Comparison of ENCODE assay signal across 21 cellular contexts in genomic region chr4:108159845-108160244, GRCh38. TPM values are rescaled to one million over a fixed set of nuclear protein-coding genes. Genes with fewer than 3 reads are reported as not detected.
DNase-seq lines count a peak whose midpoint lies in the region; ATAC-seq and TF ChIP-seq lines count a peak whose summit lies in the region.
"Had no signal": no experiment of that assay in that cellular context is flagged by ENCODE, and none has a peak within 500 bp of the region (broad histone marks: within the 10 kb centered on the region; RNA-seq: fewer than 3 reads in every experiment).

No MANE protein-coding gene starts in this region.

- H3K9me3 Mint-ChIP-seq in activated T-cell treated with anti-CD3 and anti-CD28 coated beads, Interleukin-2, amount 50 U/mL, for 4 hours: no peaks in the 10 kb centered on the region
- H3K9me3 Mint-ChIP-seq in activated CD4-positive, alpha-beta memory T cell treated with anti-CD3 and anti-CD28 coated beads, Interleukin-2, amount 10 ng/mL, durations not matched to agents 7 days and 5 days: no peaks in the 10 kb centered on the region
- H3K9me3 Mint-ChIP-seq in naive thymus-derived CD4-positive, alpha-beta T cell: no peaks in the 10 kb centered on the region
- H3K9me3 Mint-ChIP-seq: brain had no signal

- DNase-seq in activated T-cell treated with anti-CD3 and anti-CD28 coated beads, Interleukin-2, amount 50 U/mL, for 4 hours: no peak
- no peak for DNase-seq in activated T-cell treated with anti-CD3 and anti-CD28 coated beads, Interleukin-2, amount 50 U/mL, for 48 hours
- DNase-seq in activated CD4-positive, alpha-beta memory T cell treated with anti-CD3 and anti-CD28 coated beads, Interleukin-2, amount 10 ng/mL, durations not matched to agents 7 days and 5 days: no peak
- DNase-seq in naive thymus-derived CD4-positive, alpha-beta T cell: peak in 4 of 9 donors; percentile 32 to 61 (median 52)
- no peak for DNase-seq in globus pallidus (ENCODE audit: low spot score)
- no peak for DNase-seq in activated gamma-delta T cell treated with Interleukin-2 at 50 U/mL for 16 hours
- DNase-seq in lower lobe of right lung: no peak
- DNase-seq: activated CD8-positive, alpha-beta memory T cell treated with anti-CD3 and anti-CD28 coated beads for 24 hours; islet precursor cell; KG1; NCI-H510A treated with DMSO at 0.1 percent for 48 hours; occipital lobe; retina; spleen; testis had no signal

- H3K4me1 Mint-ChIP-seq in activated T-cell treated with anti-CD3 and anti-CD28 coated beads, Interleukin-2, amount 50 U/mL, for 4 hours (ENCODE audit: low read depth): peaks cover 77% of the 10 kb centered on the region
- H3K4me1 Mint-ChIP-seq in activated CD4-positive, alpha-beta memory T cell treated with anti-CD3 and anti-CD28 coated beads, Interleukin-2, amount 10 ng/mL, durations not matched to agents 7 days and 5 days: peaks cover 75% of the 10 kb centered on the region
- H3K4me1 Mint-ChIP-seq in naive thymus-derived CD4-positive, alpha-beta T cell: peaks cover 13 to 77% (median 54%) of the 10 kb centered on the region in 7 donors

- peaks cover 6 to 32% (median 26%) of the 10 kb centered on the region in 3 experiments for H3K36me3 ChIP-seq in naive thymus-derived CD4-positive, alpha-beta T cell (ENCODE audit: control insufficient read depth in 2 of 3, insufficient read depth in 3 of 3, low read length in 3 of 3)
- no peaks in the 10 kb centered on the region for H3K36me3 ChIP-seq in lower lobe of right lung
- H3K36me3 ChIP-seq: spleen had no signal

- peak overlapping the region; percentile 52 for H3K27ac Mint-ChIP-seq in activated CD4-positive, alpha-beta memory T cell treated with anti-CD3 and anti-CD28 coated beads, Interleukin-2, amount 10 ng/mL, durations not matched to agents 7 days and 5 days
- peak overlapping the region; percentile 72 to 97 (median 92) for H3K27ac Mint-ChIP-seq in naive thymus-derived CD4-positive, alpha-beta T cell
- H3K27ac Mint-ChIP-seq: brain had no signal

- H3K4me3 Mint-ChIP-seq in activated T-cell treated with anti-CD3 and anti-CD28 coated beads, Interleukin-2, amount 50 U/mL, for 4 hours: peak overlapping the region; percentile 78
- H3K4me3 Mint-ChIP-seq in activated CD4-positive, alpha-beta memory T cell treated with anti-CD3 and anti-CD28 coated beads, Interleukin-2, amount 10 ng/mL, durations not matched to agents 7 days and 5 days: no peak overlapping the region
- peak overlapping the region; percentile 83 to 100 (median 97) for H3K4me3 Mint-ChIP-seq in naive thymus-derived CD4-positive, alpha-beta T cell

- H3K27me3 Mint-ChIP-seq in activated T-cell treated with anti-CD3 and anti-CD28 coated beads, Interleukin-2, amount 50 U/mL, for 4 hours (ENCODE audit: low read depth): peaks cover 3% of the 10 kb centered on the region
- H3K27me3 Mint-ChIP-seq in activated CD4-positive, alpha-beta memory T cell treated with anti-CD3 and anti-CD28 coated beads, Interleukin-2, amount 10 ng/mL, durations not matched to agents 7 days and 5 days: peaks cover 5% of the 10 kb centered on the region
- H3K27me3 Mint-ChIP-seq in naive thymus-derived CD4-positive, alpha-beta T cell: no peaks in the 10 kb centered on the region
- H3K27me3 Mint-ChIP-seq: brain had no signal

- H3K27me3 ChIP-seq in naive thymus-derived CD4-positive, alpha-beta T cell (ENCODE audit: control insufficient read depth in 2 of 2, insufficient read depth in 2 of 2, low read length in 2 of 2): no peaks in the 10 kb centered on the region
- H3K27me3 ChIP-seq in lower lobe of right lung (ENCODE audit: low read depth): peaks cover 16% of the 10 kb centered on the region
- H3K27me3 ChIP-seq: testis had no signal

- intact Hi-C loops in naive thymus-derived CD4-positive, alpha-beta T cell (cut with micrococcal nuclease): loop anchor here (2.0 to 5.0 kb wide), 3 partner anchors 13 to 352 kb away; no protein-coding TSS in a partner anchor
- intact Hi-C loops in lower lobe of right lung (cut with DNase I): no loop called here

- peak overlapping the region; percentile 87 for H3K27ac ChIP-seq in naive thymus-derived CD4-positive, alpha-beta T cell (ENCODE audit: low read depth, low read length)
- no peak overlapping the region for H3K27ac ChIP-seq in lower lobe of right lung
- H3K27ac ChIP-seq: C4-2B, coronary artery, hepatocyte, testis had no signal

- CTCF ChIA-PET in activated CD4-positive, alpha-beta memory T cell treated with anti-CD3 and anti-CD28 coated beads, Interleukin-2, amount 10 ng/mL, durations not matched to agents 7 days and 5 days (lab: Charles Lee): interaction anchor here (0.8 to 1.4 kb wide), 3 partner anchors 11 to 145 kb away, joined by 3 to 4 read pairs (median 3); no protein-coding TSS in a partner anchor
- CTCF ChIA-PET in naive thymus-derived CD4-positive, alpha-beta T cell (lab: Charles Lee): interaction anchor here (0.6 to 4.7 kb wide), 8 partner anchors 9 to 413 kb away, joined by 3 to 22 read pairs (median 4); partner anchors contain the start of gene LEF1

- H3K4me1 ChIP-seq in naive thymus-derived CD4-positive, alpha-beta T cell (ENCODE audit: control insufficient read depth in 2 of 2, insufficient read depth in 2 of 2, low read length in 2 of 2): peaks cover 40 to 41% of the 10 kb centered on the region in 2 donors
- no peaks in the 10 kb centered on the region for H3K4me1 ChIP-seq in lower lobe of right lung
- H3K4me1 ChIP-seq: testis had no signal

- H3K4me3 ChIP-seq in naive thymus-derived CD4-positive, alpha-beta T cell (ENCODE audit: low read length): peak overlapping the region; percentile 77
- H3K4me3 ChIP-seq in lower lobe of right lung: no peak overlapping the region
- H3K4me3 ChIP-seq: coronary artery, hepatocyte, lung, testis had no signal

- H3K36me3 Mint-ChIP-seq in activated T-cell treated with anti-CD3 and anti-CD28 coated beads, Interleukin-2, amount 50 U/mL, for 4 hours (ENCODE audit: insufficient read depth): peaks cover 34% of the 10 kb centered on the region
- H3K36me3 Mint-ChIP-seq in activated CD4-positive, alpha-beta memory T cell treated with anti-CD3 and anti-CD28 coated beads, Interleukin-2, amount 10 ng/mL, durations not matched to agents 7 days and 5 days (ENCODE audit: low read depth): peaks cover 45% of the 10 kb centered on the region
- H3K36me3 Mint-ChIP-seq in naive thymus-derived CD4-positive, alpha-beta T cell: peaks cover 14 to 84% (median 67%) of the 10 kb centered on the region in 5 donors

- peak in 1 of 2 donors; percentile 41 for ATAC-seq in activated T-cell treated with anti-CD3 and anti-CD28 coated beads, Interleukin-2, amount 50 U/mL, for 4 hours
- peak; percentile 51 for ATAC-seq in HG03432 (IDR thresholded peaks at IDR 0.05; ENCODE audit: unreplicated experiment)
- peak; percentile 69 for ATAC-seq in naive thymus-derived CD4-positive, alpha-beta T cell
- no peak for ATAC-seq in lower lobe of right lung

- H3K9me3 ChIP-seq in naive thymus-derived CD4-positive, alpha-beta T cell (ENCODE audit: control insufficient read depth in 2 of 3, low read length in 3 of 3): no peaks in the 10 kb centered on the region
- no peaks in the 10 kb centered on the region for H3K9me3 ChIP-seq in lower lobe of right lung
- H3K9me3 ChIP-seq: spleen, testis had no signal

- POLR2A ChIA-PET in activated CD4-positive, alpha-beta memory T cell treated with anti-CD3 and anti-CD28 coated beads, Interleukin-2, amount 10 ng/mL, durations not matched to agents 7 days and 5 days (lab: Charles Lee): interaction anchor here (0.7 to 6.1 kb wide), 6 partner anchors 9 to 110 kb away, joined by 3 to 21 read pairs (median 4); partner anchors contain the start of gene LEF1
- POLR2A ChIA-PET in naive thymus-derived CD4-positive, alpha-beta T cell (lab: Charles Lee): interaction anchor here (0.7 to 13.0 kb wide), 25 partner anchors 9 to 415 kb away, joined by 3 to 191 read pairs (median 5); partner anchors contain the start of gene LEF1

- no peak for TF ChIP-seq CTCF in lower lobe of right lung (IDR thresholded peaks at IDR 0.05)

RNA-seq across cellular contexts. Expression of gene LEF1, which starts 8.9 kb away (rescaled TPM):
- total RNA-seq in activated T-cell treated with anti-CD3 and anti-CD28 coated beads, Interleukin-2, amount 50 U/mL, for 4 hours: 100 to 1,000 TPM; 140 to 165 (median 148) TPM
- total RNA-seq in activated CD4-positive, alpha-beta memory T cell treated with anti-CD3 and anti-CD28 coated beads, Interleukin-2, amount 10 ng/mL, durations not matched to agents 7 days and 5 days: 10 to 100 TPM; 67.4 to 68.2 TPM
- total RNA-seq in naive thymus-derived CD4-positive, alpha-beta T cell: 100 to 1,000 TPM; 270 to 830 (median 674) TPM
- polyA plus RNA-seq in naive thymus-derived CD4-positive, alpha-beta T cell: 100 to 1,000 TPM; 637 to 928 TPM
- 4.3 TPM for total RNA-seq in lower lobe of right lung

Comparison
In these comparisons a context has a peak if more than half of its experiments do, and no peak if none do; other contexts are left out.
1. ATAC-seq: peak in HG03432 (single experiment) and naive thymus-derived CD4-positive, alpha-beta T cell (single experiment); none in lower lobe of right lung (0 of 2).
2. RNA of gene LEF1, which starts 8.9 kb away (total RNA-seq): 270 to 830 TPM in naive thymus-derived CD4-positive, alpha-beta T cell, 140 to 165 TPM in activated T-cell treated with anti-CD3 and anti-CD28 coated beads, Interleukin-2, amount 50 U/mL, for 4 hours and 67.4 to 68.2 TPM in activated CD4-positive, alpha-beta memory T cell treated with anti-CD3 and anti-CD28 coated beads, Interleukin-2, amount 10 ng/mL, durations not matched to agents 7 days and 5 days; 4.3 TPM in lower lobe of right lung (single experiment); every median in the first group is over 10 times any median in the second.